24 cellular contexts compared by ENCODE assay signal in genomic region chr3:61449327-61450040, GRCh38.
"Had no signal": no experiment of that assay in that cellular context is flagged by ENCODE, and none has a peak within 500 bp of the region (broad histone marks: within the 10 kb centered on the region; RNA-seq: fewer than 3 reads in every experiment).

No MANE protein-coding gene starts in this region.

- H3K79me2 ChIP-seq: parathyroid adenoma had no signal

- H3K4me3 Mint-ChIP-seq: activated B cell treated with CpG ODN at 0.5 μM for 24 hours; activated CD8-positive, alpha-beta memory T cell treated with anti-CD3 and anti-CD28 coated beads, Interleukin-2, amount 10 ng/mL, durations not matched to agents 7 days and 5 days; activated CD8-positive, alpha-beta T cell treated with anti-CD3 and anti-CD28 coated beads, Interleukin-2, amount 10 ng/mL, durations not matched to agents 7 days and 5 days; brain; mesothelial cell of epicardium; naive thymus-derived CD8-positive, alpha-beta T cell; neural crest cell had no signal

- H3K4me1 ChIP-seq: parathyroid adenoma, spleen, suprapubic skin, tibial artery had no signal

- H3K36me3 Mint-ChIP-seq: activated CD8-positive, alpha-beta memory T cell treated with anti-CD3 and anti-CD28 coated beads, Interleukin-2, amount 10 ng/mL, durations not matched to agents 7 days and 5 days; activated naive CD4-positive, alpha-beta T cell treated with anti-CD3 and anti-CD28 coated beads, Interleukin-2, amount 50 U/mL, for 72 hours; brain; mesothelial cell of epicardium; naive thymus-derived CD8-positive, alpha-beta T cell had no signal

- H3K36me3 ChIP-seq: heart left ventricle, left ventricle myocardium inferior, spleen, suprapubic skin, tibial artery had no signal

- H3K9me3 Mint-ChIP-seq: activated B cell treated with CpG ODN at 0.5 μM for 24 hours; activated naive CD4-positive, alpha-beta T cell treated with anti-CD3 and anti-CD28 coated beads, Interleukin-2, amount 50 U/mL, for 72 hours; brain; mesothelial cell of epicardium; neural crest cell had no signal

- H2AFZ ChIP-seq: parathyroid adenoma had no signal

- H3K4me3 ChIP-seq: heart left ventricle, left ventricle myocardium inferior, psoas muscle, suprapubic skin, tibial artery had no signal

- H3K27ac Mint-ChIP-seq: activated B cell treated with CpG ODN at 0.5 μM for 24 hours; activated CD8-positive, alpha-beta memory T cell treated with anti-CD3 and anti-CD28 coated beads, Interleukin-2, amount 10 ng/mL, durations not matched to agents 7 days and 5 days; activated CD8-positive, alpha-beta T cell treated with anti-CD3 and anti-CD28 coated beads, Interleukin-2, amount 10 ng/mL, durations not matched to agents 7 days and 5 days; activated naive CD4-positive, alpha-beta T cell treated with anti-CD3 and anti-CD28 coated beads, Interleukin-2, amount 50 U/mL, for 72 hours; brain; mesothelial cell of epicardium; naive thymus-derived CD8-positive, alpha-beta T cell had no signal

- H3K9me3 ChIP-seq: heart left ventricle, left ventricle myocardium inferior, psoas muscle, spleen, suprapubic skin, tibial artery had no signal

- DNase-seq: activated B cell treated with CpG ODN at 0.5 μM for 24 hours; activated CD8-positive, alpha-beta memory T cell treated with anti-CD3 and anti-CD28 coated beads, Interleukin-2, amount 10 ng/mL, durations not matched to agents 7 days and 5 days; activated CD8-positive, alpha-beta T cell treated with anti-CD3 and anti-CD28 coated beads, Interleukin-2, amount 10 ng/mL, durations not matched to agents 7 days and 5 days; activated naive CD4-positive, alpha-beta T cell; activated T-cell treated with anti-CD3 and anti-CD28 coated beads, Interleukin-2, amount 50 U/mL, for 48 hours; anterior cingulate cortex; foreskin fibroblast; heart left ventricle; left ventricle myocardium inferior; naive thymus-derived CD8-positive, alpha-beta T cell; nucleus accumbens; psoas muscle; spleen; stimulated activated naive CD4-positive, alpha-beta T cell; SW 1271; T-helper 2 cell; tibial artery had no signal

- ATAC-seq: activated CD8-positive, alpha-beta memory T cell treated with anti-CD3 and anti-CD28 coated beads, Interleukin-2, amount 10 ng/mL, durations not matched to agents 7 days and 5 days; activated CD8-positive, alpha-beta T cell treated with anti-CD3 and anti-CD28 coated beads, Interleukin-2, amount 10 ng/mL, durations not matched to agents 7 days and 5 days; activated naive CD4-positive, alpha-beta T cell treated with anti-CD3 and anti-CD28 coated beads, Interleukin-2, amount 50 U/mL, for 72 hours; naive thymus-derived CD8-positive, alpha-beta T cell had no signal

- H3K27ac ChIP-seq: parathyroid adenoma, psoas muscle, spleen, suprapubic skin, tibial artery had no signal

- H3K9ac ChIP-seq: parathyroid adenoma had no signal

- FAIRE-seq: endothelial cell of umbilical vein had no signal

- H3K4me1 Mint-ChIP-seq: activated B cell treated with CpG ODN at 0.5 μM for 24 hours; activated CD8-positive, alpha-beta memory T cell treated with anti-CD3 and anti-CD28 coated beads, Interleukin-2, amount 10 ng/mL, durations not matched to agents 7 days and 5 days; mesothelial cell of epicardium; naive thymus-derived CD8-positive, alpha-beta T cell had no signal

- H3K27me3 Mint-ChIP-seq: activated B cell treated with CpG ODN at 0.5 μM for 24 hours; activated CD8-positive, alpha-beta memory T cell treated with anti-CD3 and anti-CD28 coated beads, Interleukin-2, amount 10 ng/mL, durations not matched to agents 7 days and 5 days had no signal

- H3K27me3 ChIP-seq: heart left ventricle, spleen, suprapubic skin, tibial artery had no signal
